ENCODE assay signal across 18 cellular contexts in genomic region chr10:15485027-15485426, GRCh38.
"Had no signal": no experiment of that assay in that cellular context is flagged by ENCODE, and none has a peak within 500 bp of the region (broad histone marks: within the 10 kb centered on the region; RNA-seq: fewer than 3 reads in every experiment).

No MANE protein-coding gene starts in this region.

- H3K27me3 ChIP-seq: cardiac muscle cell, pancreas, right lobe of liver, upper lobe of right lung had no signal

- FAIRE-seq: pancreas, small intestine had no signal

- H3K36me3 ChIP-seq: cardiac muscle cell, pancreas, right lobe of liver, upper lobe of right lung had no signal

- H3K27ac ChIP-seq: cardiac muscle cell, dorsolateral prefrontal cortex, pancreas, right lobe of liver, upper lobe of right lung, VCaP had no signal

- H3K4me3 ChIP-seq: cardiac muscle cell, dorsolateral prefrontal cortex, pancreas, right lobe of liver, upper lobe of right lung had no signal

- DNase-seq: activated CD4-positive, alpha-beta T cell treated with anti-CD3 and anti-CD28 coated beads, Interleukin-2, amount 50 U/mL, for 1 hour; activated CD4-positive, CD25-positive, alpha-beta regulatory T cell treated with anti-CD3 and anti-CD28 coated beads, Interleukin-2, amount 50 U/mL, for 72 hours; activated gamma-delta T cell; activated T-cell treated with anti-CD3 and anti-CD28 coated beads, Interleukin-2, amount 50 U/mL, for 72 hours; dorsolateral prefrontal cortex; immature natural killer cell; kidney glomerular epithelial cell; left ventricle myocardium superior; mesendoderm; naive thymus-derived CD4-positive, alpha-beta T cell; pancreas; right lobe of liver; small intestine; stimulated activated CD4-positive, alpha-beta T cell treated with anti-CD3 and anti-CD28 coated beads, Interleukin-4, amount 100 ng/mL, for 1 hour; stimulated activated naive CD8-positive, alpha-beta T cell treated with anti-CD3 and anti-CD28 coated beads, Interleukin-15, amount 100 ng/mL, for 72 hours; upper lobe of right lung had no signal

- H3K4me1 ChIP-seq: pancreas, right lobe of liver had no signal

- ATAC-seq: activated T-cell treated with anti-CD3 and anti-CD28 coated beads, Interleukin-2, amount 50 U/mL, for 72 hours; left ventricle myocardium superior; naive thymus-derived CD4-positive, alpha-beta T cell; pancreas; stimulated activated naive CD8-positive, alpha-beta T cell treated with anti-CD3 and anti-CD28 coated beads, Interleukin-15, amount 100 ng/mL, for 72 hours; upper lobe of right lung had no signal

- H3K9me3 ChIP-seq: pancreas, right lobe of liver, upper lobe of right lung had no signal
